ENCODE assay signal across 8 cellular contexts in genomic region chr2:133674433-133675331, GRCh38.
DNase-seq lines count a peak whose midpoint lies in the region; ATAC-seq, FAIRE-seq and TF ChIP-seq lines count a peak whose summit lies in the region.

No MANE protein-coding gene starts in this region.

- no peaks in the 10 kb centered on the region for H3K4me1 Mint-ChIP-seq in activated CD4-positive, alpha-beta memory T cell treated with anti-CD3 and anti-CD28 coated beads for 36 hours (ENCODE audit: low read depth)
- H3K4me1 Mint-ChIP-seq in CD4-positive, alpha-beta T cell (ENCODE audit: low read depth), result no peaks in the 10 kb centered on the region
- H3K4me1 Mint-ChIP-seq in activated T-cell treated with anti-CD3 and anti-CD28 coated beads, Interleukin-2, amount 50 U/mL, for 72 hours (ENCODE audit: low read depth), result no peaks in the 10 kb centered on the region

- peaks cover 24% of the 10 kb centered on the region for H3K4me1 ChIP-seq in HUES48 (ENCODE audit: control insufficient read depth, insufficient read depth, low read length)
- peaks cover 0 to 43% (median 20%) of the 10 kb centered on the region in 12 donors for H3K4me1 ChIP-seq in heart left ventricle
- H3K4me1 ChIP-seq in parathyroid adenoma, result no peaks in the 10 kb centered on the region

- H3K4me3 ChIP-seq in HUES48 (ENCODE audit: low read depth, low read length) (peak overlapping the region; percentile 46), heart left ventricle (peak overlapping the region in 11 of 12 donors; percentile 1 to 54 (median 36)), parathyroid adenoma (ENCODE audit: low read depth, low read length) (peak overlapping the region; percentile 25)

- H3K27me3 Mint-ChIP-seq in activated CD4-positive, alpha-beta memory T cell treated with anti-CD3 and anti-CD28 coated beads for 36 hours, result peaks cover 4% of the 10 kb centered on the region
- H3K27me3 Mint-ChIP-seq in CD4-positive, alpha-beta T cell, result peaks cover 12% of the 10 kb centered on the region
- H3K27me3 Mint-ChIP-seq in activated T-cell treated with anti-CD3 and anti-CD28 coated beads, Interleukin-2, amount 50 U/mL, for 72 hours (ENCODE audit: low read depth), result peaks cover 10% of the 10 kb centered on the region

- peak; percentile 47 to 75 (median 60) for ATAC-seq in heart left ventricle
- ATAC-seq in CD4-positive, alpha-beta T cell (ENCODE audit: poor library complexity), result no peak
- ATAC-seq in activated T-cell treated with anti-CD3 and anti-CD28 coated beads, Interleukin-2, amount 50 U/mL, for 72 hours (replicated peaks in 1 of 2), result no peak

- in situ Hi-C loops in SK-MEL-5 (cut with HindIII; ENCODE audit: low pct_unique_long_range_greater_than_20kb, low sequenced_read_pairs), result no loop called here

- no peak overlapping the region for H3K4me3 Mint-ChIP-seq in activated CD4-positive, alpha-beta memory T cell treated with anti-CD3 and anti-CD28 coated beads for 36 hours
- no peak overlapping the region for H3K4me3 Mint-ChIP-seq in CD4-positive, alpha-beta T cell
- H3K4me3 Mint-ChIP-seq in activated T-cell treated with anti-CD3 and anti-CD28 coated beads, Interleukin-2, amount 50 U/mL, for 72 hours, result no peak overlapping the region

- TF ChIP-seq POLR2A in heart left ventricle (IDR thresholded peaks at IDR 0.05), result no peak

- no peaks in the 10 kb centered on the region for H3K79me2 ChIP-seq in parathyroid adenoma

- no peak overlapping the region for H3K27ac Mint-ChIP-seq in activated CD4-positive, alpha-beta memory T cell treated with anti-CD3 and anti-CD28 coated beads for 36 hours
- H3K27ac Mint-ChIP-seq in CD4-positive, alpha-beta T cell, result no peak overlapping the region
- H3K27ac Mint-ChIP-seq in activated T-cell treated with anti-CD3 and anti-CD28 coated beads, Interleukin-2, amount 50 U/mL, for 72 hours, result no peak overlapping the region

- CTCF ChIA-PET in activated CD4-positive, alpha-beta memory T cell treated with anti-CD3 and anti-CD28 coated beads for 36 hours (lab: Charles Lee), result no interaction called here
- CTCF ChIA-PET in CD4-positive, alpha-beta T cell (lab: Charles Lee), result no interaction called here

- POLR2A ChIA-PET in activated CD4-positive, alpha-beta memory T cell treated with anti-CD3 and anti-CD28 coated beads for 36 hours (lab: Charles Lee), result no interaction called here
- POLR2A ChIA-PET in CD4-positive, alpha-beta T cell (lab: Charles Lee), result no interaction called here

- H3K36me3 ChIP-seq in HUES48 (ENCODE audit: control insufficient read depth, insufficient read depth, low read length), result no peaks in the 10 kb centered on the region
- no peaks in the 10 kb centered on the region for H3K36me3 ChIP-seq in heart left ventricle
- no peaks in the 10 kb centered on the region for H3K36me3 ChIP-seq in parathyroid adenoma (ENCODE audit: control insufficient read depth, insufficient read depth, low read length)

- no peaks in the 10 kb centered on the region for H3K36me3 Mint-ChIP-seq in activated CD4-positive, alpha-beta memory T cell treated with anti-CD3 and anti-CD28 coated beads for 36 hours
- no peaks in the 10 kb centered on the region for H3K36me3 Mint-ChIP-seq in CD4-positive, alpha-beta T cell (ENCODE audit: low read depth)
- peaks cover 0 to 1% of the 10 kb centered on the region in 2 donors for H3K36me3 Mint-ChIP-seq in activated T-cell treated with anti-CD3 and anti-CD28 coated beads, Interleukin-2, amount 50 U/mL, for 72 hours (ENCODE audit: insufficient read depth in 2 of 2)

- H2AFZ ChIP-seq in parathyroid adenoma, result peak overlapping the region; percentile 38

- intact Hi-C loops in heart left ventricle (cut with DNase I), result loop anchor here in 4 of 10 donors (5.0 to 10.0 kb wide), 4 partner anchors 93 to 110 kb away; partner anchors contain the start of gene NCKAP5 (in 3 of the 4)
- intact Hi-C loops in activated CD4-positive, alpha-beta memory T cell treated with anti-CD3 and anti-CD28 coated beads for 36 hours (cut with micrococcal nuclease), result no loop called here
- intact Hi-C loops in CD4-positive, alpha-beta T cell (cut with DNase I, micrococcal nuclease), result no loop called here

- H3K27me3 ChIP-seq in HUES48 (ENCODE audit: control insufficient read depth, insufficient read depth, low read length) (no peaks in the 10 kb centered on the region), heart left ventricle (no peaks in the 10 kb centered on the region), parathyroid adenoma (ENCODE audit: control insufficient read depth, insufficient read depth, low read length) (no peaks in the 10 kb centered on the region)
- no peaks in the 10 kb centered on the region for H3K27me3 ChIP-seq in CD4-positive, alpha-beta T cell (ENCODE audit: control insufficient read depth, insufficient read depth, low read length)

- H3K9ac ChIP-seq in HUES48 (ENCODE audit: low read depth, low read length) (no peak overlapping the region), parathyroid adenoma (no peak overlapping the region)

- peak; percentile 83 for DNase-seq in SK-MEL-5 (ENCODE audit: low read depth, low spot score)
- peak in 4 of 5 donors; percentile 33 to 70 (median 42) for DNase-seq in heart left ventricle
- no peak for DNase-seq in activated CD4-positive, alpha-beta memory T cell treated with anti-CD3 and anti-CD28 coated beads for 36 hours
- DNase-seq in GM19239 (ENCODE audit: insufficient read length, low spot score), result no peak
- no peak for DNase-seq in CD4-positive, alpha-beta T cell
- no peak for DNase-seq in activated T-cell treated with anti-CD3 and anti-CD28 coated beads, Interleukin-2, amount 50 U/mL, for 72 hours

- H3K9me3 Mint-ChIP-seq in activated CD4-positive, alpha-beta memory T cell treated with anti-CD3 and anti-CD28 coated beads for 36 hours, result peaks cover under 1% of the 10 kb centered on the region
- peaks cover 5% of the 10 kb centered on the region for H3K9me3 Mint-ChIP-seq in CD4-positive, alpha-beta T cell
- peaks cover 0 to 6% of the 10 kb centered on the region in 2 donors for H3K9me3 Mint-ChIP-seq in activated T-cell treated with anti-CD3 and anti-CD28 coated beads, Interleukin-2, amount 50 U/mL, for 72 hours

- H3K27ac ChIP-seq in HUES48 (ENCODE audit: low read depth, low read length) (peak overlapping the region; percentile 90), heart left ventricle (peak overlapping the region; percentile 10 to 89 (median 74)), parathyroid adenoma (no peak overlapping the region)
- H3K27ac ChIP-seq in CD4-positive, alpha-beta T cell (ENCODE audit: low read depth, low read length), result no peak overlapping the region

- FAIRE-seq in GM19239 (lab: Jason Lieb, UNC), result no peak

- no peak for TF ChIP-seq CTCF in heart left ventricle (IDR thresholded peaks at IDR 0.05)
- no peak for TF ChIP-seq CTCF in parathyroid adenoma (IDR thresholded peaks at IDR 0.05)
- TF ChIP-seq CTCF in CD4-positive, alpha-beta T cell (IDR thresholded peaks at IDR 0.05), result no peak

- peak overlapping the region; percentile 70 for H3K4me2 ChIP-seq in parathyroid adenoma (ENCODE audit: low read length)

- WGBS in heart left ventricle, 4 donors, result 7 to 11% (median 8%) methylated on average over 21 of the region's 21 CpGs

- H3K9me3 ChIP-seq in HUES48 (ENCODE audit: control insufficient read depth, insufficient read depth, low read length) (no peaks in the 10 kb centered on the region), heart left ventricle (peaks cover 0 to 6% (median 0%) of the 10 kb centered on the region in 12 donors), parathyroid adenoma (ENCODE audit: control insufficient read depth, low read length) (no peaks in the 10 kb centered on the region)
- H3K9me3 ChIP-seq in CD4-positive, alpha-beta T cell (ENCODE audit: control insufficient read depth, low read length), result no peaks in the 10 kb centered on the region

Comparison
In these comparisons a context has a peak if more than half of its experiments do, and no peak if none do; other contexts are left out.
1. H3K27ac ChIP-seq: peak in HUES48 (single experiment) and heart left ventricle (12 of 12); none in parathyroid adenoma (single experiment) and CD4-positive, alpha-beta T cell (single experiment).
2. DNase-seq: peak in SK-MEL-5 (single experiment) and heart left ventricle (4 of 5); none in activated CD4-positive, alpha-beta memory T cell treated with anti-CD3 and anti-CD28 coated beads for 36 hours (single experiment), GM19239 (single experiment), CD4-positive, alpha-beta T cell (0 of 10) and activated T-cell treated with anti-CD3 and anti-CD28 coated beads, Interleukin-2, amount 50 U/mL, for 72 hours (0 of 2).
3. ATAC-seq: peak in heart left ventricle (4 of 4); none in CD4-positive, alpha-beta T cell (single experiment) and activated T-cell treated with anti-CD3 and anti-CD28 coated beads, Interleukin-2, amount 50 U/mL, for 72 hours (0 of 2).
4. Peak in every context shown above with its lines, with median percentiles within 50 percentile points of each other: H3K4me3 ChIP-seq.